In the genomic region with DNA sequence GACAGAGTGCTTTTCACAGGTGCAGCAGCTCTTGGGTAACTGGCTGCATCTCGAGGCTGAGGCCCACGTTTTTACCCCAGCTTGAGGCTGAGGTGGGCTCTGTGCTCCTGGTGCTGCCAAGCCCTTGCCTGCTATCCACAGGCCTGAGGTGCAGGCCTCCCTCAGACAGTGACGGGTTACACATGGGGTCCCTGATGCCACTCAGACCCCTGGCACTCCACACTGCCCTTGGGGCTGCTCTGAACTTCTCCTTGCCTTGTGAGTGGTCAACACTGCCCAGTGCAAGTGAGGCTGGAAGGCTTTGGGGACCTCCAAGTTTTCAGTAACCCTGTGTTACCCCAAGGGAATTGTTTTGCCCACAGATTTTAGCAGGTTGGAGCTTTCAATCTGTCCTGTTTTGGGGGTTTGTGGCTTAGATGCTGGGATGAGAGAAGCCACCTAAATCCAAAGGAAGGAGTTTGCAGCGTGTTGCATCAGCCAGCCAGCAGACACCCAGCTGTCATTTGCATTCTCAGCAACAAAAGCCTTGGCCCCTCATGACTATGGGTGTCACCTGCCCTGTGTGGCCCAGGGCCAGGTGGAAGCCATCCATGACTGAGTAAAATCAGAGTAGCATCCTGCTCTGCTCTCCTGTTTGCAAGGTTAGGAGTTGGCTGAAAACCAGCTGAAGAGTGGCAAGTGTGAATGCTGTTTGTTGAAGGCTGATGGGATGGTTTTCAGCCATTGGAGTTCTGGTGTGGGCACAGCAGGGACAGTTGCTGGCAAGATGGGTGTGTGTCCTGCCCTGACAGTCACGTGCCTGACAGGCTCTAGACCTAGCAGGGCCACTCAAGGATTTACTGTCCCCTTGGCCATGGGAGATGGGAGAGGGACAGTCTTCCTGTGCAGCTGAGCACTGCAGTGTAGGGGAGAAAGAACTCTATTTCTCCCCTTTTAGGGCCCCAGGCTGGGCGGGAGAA, we compare ENCODE assay signal across 8 cellular contexts. TPM values are rescaled to one million over a fixed set of nuclear protein-coding genes. Genes with fewer than 3 reads are reported as not detected.
A peak's percentile ranks its signal among the peaks of the same experiment; 100 is the strongest.
DNase-seq lines count a peak whose midpoint lies in the region; ATAC-seq and TF ChIP-seq lines count a peak whose summit lies in the region.

No MANE protein-coding gene starts in this region.

- no peak overlapping the region for H3K27ac ChIP-seq in neural cell (ENCODE audit: low read length)

- TF ChIP-seq CTCF in neural cell (IDR thresholded peaks at IDR 0.05; ENCODE audit: poor library complexity, severe bottlenecking), result no peak

- H3K27ac Mint-ChIP-seq in activated naive CD8-positive, alpha-beta T cell treated with anti-CD3 and anti-CD28 coated beads for 36 hours, result peak overlapping the region; percentile 78

- H4K20me1 ChIP-seq in neural cell (ENCODE audit: insufficient read depth), result no peaks in the 10 kb centered on the region

- no peaks in the 10 kb centered on the region for H3K9me3 Mint-ChIP-seq in activated naive CD8-positive, alpha-beta T cell treated with anti-CD3 and anti-CD28 coated beads for 36 hours

- H3K27me3 Mint-ChIP-seq in activated naive CD8-positive, alpha-beta T cell treated with anti-CD3 and anti-CD28 coated beads for 36 hours, result no peaks in the 10 kb centered on the region

- H3K4me3 ChIP-seq in neural cell (ENCODE audit: low read length), result peak overlapping the region; percentile 25

- DNase-seq in EL (peak; percentile 32), NCI-H2081 (lab: John Stamatoyannopoulos, UW) (peak; percentile 92 to 99)
- DNase-seq in activated naive CD8-positive, alpha-beta T cell treated with anti-CD3 and anti-CD28 coated beads for 36 hours, result peak; percentile 35
- DNase-seq in activated effector memory CD4-positive, alpha-beta T cell treated with anti-CD3 and anti-CD28 coated beads, Interleukin-2, amount 50 U/mL, for 16 hours, result no peak

- no peaks in the 10 kb centered on the region for H3K9me2 ChIP-seq in neural cell (ENCODE audit: insufficient read depth, low read length)

- peaks cover 37% of the 10 kb centered on the region for H3K36me3 Mint-ChIP-seq in activated naive CD8-positive, alpha-beta T cell treated with anti-CD3 and anti-CD28 coated beads for 36 hours

- peaks cover 29% of the 10 kb centered on the region for H3K4me1 Mint-ChIP-seq in activated naive CD8-positive, alpha-beta T cell treated with anti-CD3 and anti-CD28 coated beads for 36 hours

- no peaks in the 10 kb centered on the region for H3K9me3 ChIP-seq in neural cell (ENCODE audit: low read length)

- no peak overlapping the region for H3K9ac ChIP-seq in neural cell (ENCODE audit: low read length)

- no peak overlapping the region for H3K4me2 ChIP-seq in neural cell (ENCODE audit: low read length)

- TF ChIP-seq EP300 in neural cell (conservative IDR thresholded peaks at IDR 0.05; ENCODE audit: poor library complexity, severe bottlenecking), result no peak

- no peak overlapping the region for H2AFZ ChIP-seq in neural cell (ENCODE audit: low read depth, low read length)

- peak overlapping the region; percentile 51 for H3K4me3 Mint-ChIP-seq in activated naive CD8-positive, alpha-beta T cell treated with anti-CD3 and anti-CD28 coated beads for 36 hours

- H3F3A ChIP-seq in neural cell (ENCODE audit: insufficient read depth, low read length, poor library complexity, severe bottlenecking), result no peaks in the 10 kb centered on the region

- H3K36me3 ChIP-seq in neural cell (ENCODE audit: insufficient read depth, low read length), result no peaks in the 10 kb centered on the region

- no peaks in the 10 kb centered on the region for H3K27me3 ChIP-seq in neural cell (ENCODE audit: insufficient read depth, low read depth, low read length)

- ATAC-seq in HG02884 (IDR thresholded peaks at IDR 0.05; ENCODE audit: unreplicated experiment) (no peak), GM18868 (IDR thresholded peaks at IDR 0.05; ENCODE audit: unreplicated experiment) (no peak), HG03354 (IDR thresholded peaks at IDR 0.05; ENCODE audit: poor library complexity, severe bottlenecking, unreplicated experiment) (no peak)

- TF ChIP-seq RAD21 in neural cell (conservative IDR thresholded peaks at IDR 0.05), result no peak

- peaks cover 9% of the 10 kb centered on the region for H3K79me2 ChIP-seq in neural cell (replicated peaks; ENCODE audit: insufficient read depth, low read length)

TF ChIP-seq in neural cell, 6 proteins besides CTCF, POLR2A, EP300 and RAD21:
- TF ChIP-seq SMC3 (conservative IDR thresholded peaks at IDR 0.05; ENCODE audit: poor library complexity) (no peak), REST (IDR thresholded peaks at IDR 0.05; ENCODE audit: borderline replicate concordance) (no peak)

RNA-seq across cellular contexts. Expression of gene RNF187, which starts 3.2 kb away (rescaled TPM):
- total RNA-seq in activated naive CD8-positive, alpha-beta T cell treated with anti-CD3 and anti-CD28 coated beads for 36 hours, result 100 to 1,000 TPM; 119 to 125 TPM
- 73.6 and 83.2 TPM in 2 replicates for polyA plus RNA-seq in neural cell
- polyA minus RNA-seq in neural cell, result 49.4 and 61.4 TPM in 2 replicates
